ENCODE assay signal across 1 cellular context in the genomic region with DNA sequence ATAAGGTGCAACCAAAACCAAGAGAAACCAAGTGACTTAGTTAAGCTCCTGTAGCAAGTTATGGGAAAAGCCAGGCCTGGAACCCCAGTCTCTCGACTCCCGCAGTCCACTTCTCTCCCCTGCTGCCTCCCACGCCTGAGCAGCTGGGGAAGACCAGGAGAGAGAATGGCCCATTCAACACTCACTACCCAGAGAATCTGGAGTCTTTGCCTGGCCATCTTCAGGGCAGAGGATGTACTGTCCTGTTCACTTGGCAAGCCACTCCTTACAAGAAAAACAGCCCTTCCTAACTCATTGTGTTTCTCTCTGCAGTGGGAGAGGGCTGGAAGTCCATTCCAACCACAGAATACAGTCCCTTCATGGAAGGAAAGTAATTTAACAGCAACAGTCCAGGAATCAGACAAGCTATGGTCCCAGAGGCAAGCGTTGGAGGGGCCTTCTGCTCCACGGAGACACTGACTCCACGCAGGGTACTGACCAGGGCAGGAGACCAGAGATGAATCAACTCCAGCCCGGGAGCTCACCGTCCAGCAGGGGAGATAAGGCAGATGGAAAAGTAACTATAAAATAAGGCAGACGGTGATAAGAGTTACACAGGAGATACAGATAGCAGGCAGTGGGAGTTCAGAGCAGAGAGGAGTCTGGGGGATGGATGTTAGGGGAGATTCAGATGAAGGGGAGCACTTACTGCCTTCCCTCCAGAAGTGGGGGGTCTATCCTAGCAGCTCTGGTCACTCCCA.
TF ChIP-seq lines count a peak whose summit lies in the region.

No MANE protein-coding gene starts in this region.

TF ChIP-seq in H1, 55 proteins besides CTCF, POLR2A, EP300 and RAD21:
- TF ChIP-seq JUND (IDR thresholded peaks at IDR 0.05; ENCODE audit: low read length) (no peak), POU5F1 (IDR thresholded peaks at IDR 0.05; ENCODE audit: low read depth, low read length) (no peak), TBP (IDR thresholded peaks at IDR 0.05; ENCODE audit: low read depth, low read length) (no peak), PHF8 (conservative IDR thresholded peaks at IDR 0.05; ENCODE audit: low read depth, low read length) (no peak), TEAD4 (IDR thresholded peaks at IDR 0.05; ENCODE audit: low read depth, low read length) (no peak), EGR1 (IDR thresholded peaks at IDR 0.05; ENCODE audit: borderline replicate concordance, low read depth, low read length) (no peak), RFX5 (IDR thresholded peaks at IDR 0.05; ENCODE audit: borderline replicate concordance, low read depth, low read length) (no peak), KDM4A (IDR thresholded peaks at IDR 0.05; ENCODE audit: low read depth, low read length, severe bottlenecking) (no peak), ATF2 (IDR thresholded peaks at IDR 0.05; ENCODE audit: low read length) (no peak), BRCA1 (IDR thresholded peaks at IDR 0.05; ENCODE audit: low read depth, low read length) (no peak), HDAC6 (IDR thresholded peaks at IDR 0.05; ENCODE audit: low read depth, low read length) (no peak), CREB1 (IDR thresholded peaks at IDR 0.05) (no peak), CHD1 (IDR thresholded peaks at IDR 0.05; ENCODE audit: low read depth, low read length) (no peak), CTBP2 (IDR thresholded peaks at IDR 0.05; ENCODE audit: borderline replicate concordance, insufficient read depth, insufficient read length, low read length) (no peak), BACH1 (IDR thresholded peaks at IDR 0.05; ENCODE audit: low read length) (no peak), SP1 (IDR thresholded peaks at IDR 0.05; ENCODE audit: low read depth, low read length) (no peak), ZNF274 (IDR thresholded peaks at IDR 0.05; ENCODE audit: borderline replicate concordance, extremely low read depth, low read length) (no peak), CBX5 (IDR thresholded peaks at IDR 0.05; ENCODE audit: low read depth, low read length) (no peak)
